Comparison of ENCODE assay signal across 13 cellular contexts in genomic region chr2:43486604-43487003, GRCh38.
DNase-seq lines count a peak whose midpoint lies in the region; ATAC-seq, FAIRE-seq and TF ChIP-seq lines count a peak whose summit lies in the region.
"Had no signal": no experiment of that assay in that cellular context is flagged by ENCODE, and none has a peak within 500 bp of the region (broad histone marks: within the 10 kb centered on the region; RNA-seq: fewer than 3 reads in every experiment).

No MANE protein-coding gene starts in this region.

- H3K27me3 ChIP-seq in pancreas (no peaks in the 10 kb centered on the region), vagina (no peaks in the 10 kb centered on the region)

- peak; percentile 61 for ATAC-seq in Right ventricle myocardium inferior
- peak in 3 of 4 donors; percentile 48 to 77 (median 63) for ATAC-seq in pancreas

- intact Hi-C loops in Right ventricle myocardium inferior (cut with DNase I), result loop anchor here (5.0 to 10.0 kb wide), 2 partner anchors 56 to 632 kb away; no protein-coding TSS in a partner anchor
- intact Hi-C loops in cardiac septum (cut with DNase I), result loop anchor here (5.0 kb wide), 1 partner anchor 509 kb away; no protein-coding TSS in a partner anchor
- intact Hi-C loops in pancreas (cut with DNase I), result loop anchor here in 1 of 3 donors (10.0 kb wide), 2 partner anchors 252 to 542 kb away; no protein-coding TSS in a partner anchor
- intact Hi-C loops in vagina (cut with DNase I), result loop anchor here (10.0 kb wide), 1 partner anchor 532 kb away; no protein-coding TSS in a partner anchor

- TF ChIP-seq CTCF in pancreas (IDR thresholded peaks at IDR 0.05) (no peak), vagina (IDR thresholded peaks at IDR 0.05) (no peak)

- H3K9me3 ChIP-seq in pancreas (no peaks in the 10 kb centered on the region), vagina (no peaks in the 10 kb centered on the region)

- H3K27ac ChIP-seq in pancreas (peak overlapping the region in 1 of 4 donors; percentile 46), vagina (peak overlapping the region; percentile 68)

- no peak for TF ChIP-seq POLR2A in vagina (IDR thresholded peaks at IDR 0.05)

- no peak for DNase-seq in Right ventricle myocardium inferior (ENCODE audit: missing footprints)
- DNase-seq in cardiac septum (ENCODE audit: low spot score), result no peak
- peak; percentile 26 for DNase-seq in fibroblast of the conjunctiva (ENCODE audit: low read depth)
- DNase-seq in pancreas, result no peak
- DNase-seq in vagina (ENCODE audit: extremely low spot score in 2 of 2), result no peak
- DNase-seq in NCI-H1436 treated with DMSO at 0.1 percent for 48 hours (lab: John Stamatoyannopoulos, UW), result no peak
- DNase-seq in LoVo (ENCODE audit: low spot score), result no peak
- DNase-seq in activated naive CD4-positive, alpha-beta T cell (lab: John Stamatoyannopoulos, UW), result no peak
- DNase-seq: activated CD4-positive, alpha-beta T cell treated with anti-CD3 and anti-CD28 coated beads for 1 hour; GOT3; Karpas-422; NCI-H345; occipital lobe had no signal

- FAIRE-seq in pancreas (lab: Jason Lieb, UNC), result no peak

- H3K4me1 ChIP-seq in pancreas (peaks cover 0 to 18% (median 12%) of the 10 kb centered on the region in 3 donors), vagina (peaks cover 43% of the 10 kb centered on the region)

- H3K36me3 ChIP-seq in pancreas, result no peaks in the 10 kb centered on the region
- no peaks in the 10 kb centered on the region for H3K36me3 ChIP-seq in vagina

- H3K4me3 ChIP-seq in pancreas, result no peak overlapping the region
- H3K4me3 ChIP-seq in vagina, result no peak overlapping the region
